In genomic region chr2:126802774-126803421, GRCh38 we compare ENCODE assay signal across 19 cellular contexts.
"Had no signal": no experiment of that assay in that cellular context is flagged by ENCODE, and none has a peak within 500 bp of the region (broad histone marks: within the 10 kb centered on the region; RNA-seq: fewer than 3 reads in every experiment).

No MANE protein-coding gene starts in this region.

- H3K4me3 ChIP-seq: coronary artery, gastrocnemius medialis, suprapubic skin had no signal

- H3K27ac Mint-ChIP-seq: activated CD4-positive, alpha-beta T cell treated with anti-CD3 and anti-CD28 coated beads, Interleukin-2, amount 10 ng/mL, durations not matched to agents 24 days and 14 days; activated CD8-positive, alpha-beta T cell treated with anti-CD3 and anti-CD28 coated beads for 36 hours; activated naive CD4-positive, alpha-beta T cell treated with anti-CD3 and anti-CD28 coated beads, Interleukin-2, amount 10 ng/mL, durations not matched to agents 7 days and 5 days; activated naive CD8-positive, alpha-beta T cell treated with anti-CD3 and anti-CD28 coated beads, Interleukin-2, amount 50 U/mL, for 24 hours; nephron; stimulated activated naive CD8-positive, alpha-beta T cell treated with anti-CD3 and anti-CD28 coated beads, Interleukin-15, Interleukin-2, amounts not matched to agents 100 ng/mL and 50 ng/mL, for 24 hours; type B pancreatic cell had no signal

- H3K4me1 ChIP-seq: gastrocnemius medialis, suprapubic skin had no signal

- H3K27ac ChIP-seq: brain microvascular endothelial cell, coronary artery, gastrocnemius medialis, suprapubic skin had no signal

- ATAC-seq: activated CD8-positive, alpha-beta T cell treated with anti-CD3 and anti-CD28 coated beads for 36 hours; activated naive CD8-positive, alpha-beta T cell treated with anti-CD3 and anti-CD28 coated beads, Interleukin-2, amount 50 U/mL, for 24 hours; activated T-cell treated with anti-CD3 and anti-CD28 coated beads, Interleukin-2, amount 50 U/mL, for 4 hours; gastrocnemius medialis had no signal

- DNase-seq: activated CD4-positive, alpha-beta T cell treated with anti-CD3 and anti-CD28 coated beads, Interleukin-2, amount 10 ng/mL, durations not matched to agents 24 days and 14 days; activated CD8-positive, alpha-beta T cell treated with anti-CD3 and anti-CD28 coated beads for 36 hours; activated naive CD4-positive, alpha-beta T cell treated with anti-CD3 and anti-CD28 coated beads, Interleukin-2, amount 10 ng/mL, durations not matched to agents 7 days and 5 days; activated naive CD8-positive, alpha-beta T cell treated with anti-CD3 and anti-CD28 coated beads, Interleukin-2, amount 50 U/mL, for 24 hours; activated T-cell treated with anti-CD3 and anti-CD28 coated beads, Interleukin-2, amount 50 U/mL, for 4 hours; anterior cingulate cortex; brain microvascular endothelial cell; erythroblast; gastrocnemius medialis; mesenchymal stem cell; nucleus accumbens; retina; T-helper 1 cell; T-helper 9 cell had no signal

- H3K9me3 Mint-ChIP-seq: activated CD4-positive, alpha-beta T cell treated with anti-CD3 and anti-CD28 coated beads, Interleukin-2, amount 10 ng/mL, durations not matched to agents 24 days and 14 days; activated CD8-positive, alpha-beta T cell treated with anti-CD3 and anti-CD28 coated beads for 36 hours; activated naive CD4-positive, alpha-beta T cell treated with anti-CD3 and anti-CD28 coated beads, Interleukin-2, amount 10 ng/mL, durations not matched to agents 7 days and 5 days; activated naive CD8-positive, alpha-beta T cell treated with anti-CD3 and anti-CD28 coated beads, Interleukin-2, amount 50 U/mL, for 24 hours; activated T-cell treated with anti-CD3 and anti-CD28 coated beads, Interleukin-2, amount 50 U/mL, for 4 hours; stimulated activated naive CD8-positive, alpha-beta T cell treated with anti-CD3 and anti-CD28 coated beads, Interleukin-15, Interleukin-2, amounts not matched to agents 100 ng/mL and 50 ng/mL, for 24 hours; type B pancreatic cell had no signal

- H3K4me3 Mint-ChIP-seq: activated CD4-positive, alpha-beta T cell treated with anti-CD3 and anti-CD28 coated beads, Interleukin-2, amount 10 ng/mL, durations not matched to agents 24 days and 14 days; activated CD8-positive, alpha-beta T cell treated with anti-CD3 and anti-CD28 coated beads for 36 hours; activated naive CD4-positive, alpha-beta T cell treated with anti-CD3 and anti-CD28 coated beads, Interleukin-2, amount 10 ng/mL, durations not matched to agents 7 days and 5 days; activated naive CD8-positive, alpha-beta T cell treated with anti-CD3 and anti-CD28 coated beads, Interleukin-2, amount 50 U/mL, for 24 hours; activated T-cell treated with anti-CD3 and anti-CD28 coated beads, Interleukin-2, amount 50 U/mL, for 4 hours; nephron; stimulated activated naive CD8-positive, alpha-beta T cell treated with anti-CD3 and anti-CD28 coated beads, Interleukin-15, Interleukin-2, amounts not matched to agents 100 ng/mL and 50 ng/mL, for 24 hours; type B pancreatic cell had no signal

- H3K9me3 ChIP-seq: gastrocnemius medialis, suprapubic skin had no signal

- H3K27me3 ChIP-seq: brain microvascular endothelial cell, gastrocnemius medialis had no signal

- H3K27me3 Mint-ChIP-seq: activated CD4-positive, alpha-beta T cell treated with anti-CD3 and anti-CD28 coated beads, Interleukin-2, amount 10 ng/mL, durations not matched to agents 24 days and 14 days; stimulated activated naive CD8-positive, alpha-beta T cell treated with anti-CD3 and anti-CD28 coated beads, Interleukin-15, Interleukin-2, amounts not matched to agents 100 ng/mL and 50 ng/mL, for 24 hours had no signal

- H3K36me3 Mint-ChIP-seq: activated naive CD4-positive, alpha-beta T cell treated with anti-CD3 and anti-CD28 coated beads, Interleukin-2, amount 10 ng/mL, durations not matched to agents 7 days and 5 days; type B pancreatic cell had no signal

- H3K4me1 Mint-ChIP-seq: activated CD4-positive, alpha-beta T cell treated with anti-CD3 and anti-CD28 coated beads, Interleukin-2, amount 10 ng/mL, durations not matched to agents 24 days and 14 days; activated naive CD4-positive, alpha-beta T cell treated with anti-CD3 and anti-CD28 coated beads, Interleukin-2, amount 10 ng/mL, durations not matched to agents 7 days and 5 days; activated naive CD8-positive, alpha-beta T cell treated with anti-CD3 and anti-CD28 coated beads, Interleukin-2, amount 50 U/mL, for 24 hours had no signal

- H3K36me3 ChIP-seq: brain microvascular endothelial cell, gastrocnemius medialis, suprapubic skin had no signal
